ENCODE assay signal across 16 cellular contexts in the genomic region with DNA sequence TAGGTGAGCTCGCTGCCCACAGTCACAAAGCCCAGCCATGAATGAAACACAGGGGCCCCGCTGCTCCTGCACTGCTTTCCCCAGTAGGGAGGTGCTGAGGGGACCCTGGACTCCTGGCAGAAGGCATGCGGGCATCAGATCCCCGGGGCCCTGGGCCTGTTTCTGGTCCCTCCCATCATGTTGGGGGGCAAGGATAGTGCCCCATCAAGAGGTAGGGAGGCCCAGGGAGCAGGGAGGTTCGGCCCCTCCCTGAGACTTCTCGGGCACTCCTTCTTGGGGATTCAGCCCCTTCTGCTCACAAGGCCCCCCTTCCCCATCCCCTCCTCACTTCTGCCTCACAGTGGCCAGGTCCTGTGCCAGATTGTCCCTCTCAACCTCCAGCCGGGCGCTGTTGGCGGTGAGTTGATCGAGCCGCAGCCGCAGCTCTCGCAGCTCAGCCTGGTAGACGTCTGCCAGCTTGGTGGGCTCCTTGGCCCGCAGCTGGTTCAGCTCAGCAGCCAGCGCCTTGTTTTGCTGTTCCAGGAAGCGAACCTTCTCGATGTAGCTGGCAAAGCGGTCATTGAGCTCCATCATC. TPM values are rescaled to one million over a fixed set of nuclear protein-coding genes. Genes with fewer than 3 reads are reported as not detected.
"Had no signal": no experiment of that assay in that cellular context is flagged by ENCODE, and none has a peak within 500 bp of the region (broad histone marks: within the 10 kb centered on the region; RNA-seq: fewer than 3 reads in every experiment).

No MANE protein-coding gene starts in this region.

- H3K4me3 ChIP-seq: colonic mucosa, heart left ventricle, right atrium auricular region had no signal

- H3K4me1 ChIP-seq: colonic mucosa, parathyroid adenoma had no signal

- H3K27ac ChIP-seq: colonic mucosa, parathyroid adenoma, right atrium auricular region had no signal

- H3K27me3 ChIP-seq: colonic mucosa, right atrium auricular region had no signal

- H3K36me3 ChIP-seq: colonic mucosa, heart left ventricle, right atrium auricular region had no signal

- DNase-seq: activated CD4-positive, alpha-beta T cell treated with anti-CD3 and anti-CD28 coated beads, Interleukin-2, amount 50 U/mL, for 1 hour; activated T-cell treated with anti-CD3 and anti-CD28 coated beads for 4 hours; colonic mucosa; effector CD4-positive, alpha-beta T cell; heart left ventricle; kidney; left ventricle myocardium superior; small intestine; SW 1271 had no signal

- H3K9me3 ChIP-seq: colonic mucosa, heart left ventricle, right atrium auricular region had no signal

- ATAC-seq: activated T-helper 17 cell treated with anti-CD3 and anti-CD28 coated beads, Interleukin-2, amount 50 U/mL, for 72 hours; heart left ventricle; left ventricle myocardium superior; stimulated activated effector memory CD8-positive, alpha-beta T cell treated with anti-CD3 and anti-CD28 coated beads, Interleukin-12 subunit alpha, Interleukin-12 subunit beta, amount 100 ng/mL, for 72 hours had no signal

RNA-seq across cellular contexts. Expression of a gene that starts 0.5 kb away (rescaled TPM):
- total RNA-seq: activated CD8-positive, alpha-beta memory T cell treated with anti-CD3 and anti-CD28 coated beads for 36 hours; activated T-helper 17 cell treated with anti-CD3 and anti-CD28 coated beads, Interleukin-2, amount 50 U/mL, for 72 hours; bronchial epithelial cell; neural crest cell had no signal

RNA-seq across cellular contexts. Expression of a gene that starts 32.8 kb away (rescaled TPM):
- total RNA-seq: bronchial epithelial cell had no signal

RNA-seq across cellular contexts. Expression of a gene that starts 53.3 kb away (rescaled TPM):
- total RNA-seq: bronchial epithelial cell had no signal
